Comparison of ENCODE assay signal across 21 cellular contexts in genomic region chr3:87489892-87490291, GRCh38.
A peak's percentile ranks its signal among the peaks of the same experiment; 100 is the strongest.
DNase-seq lines count a peak whose midpoint lies in the region; ATAC-seq and TF ChIP-seq lines count a peak whose summit lies in the region.
"Had no signal": no experiment of that assay in that cellular context is flagged by ENCODE, and none has a peak within 500 bp of the region (broad histone marks: within the 10 kb centered on the region; RNA-seq: fewer than 3 reads in every experiment).

No MANE protein-coding gene starts in this region.

- POLR2A ChIA-PET in HEK293 (lab: Yijun Ruan, JAX) (no interaction called here), PC-3 (lab: Charles Lee; ENCODE audit: unreplicated experiment) (no interaction called here)

- peak overlapping the region; percentile 54 for H2AFZ ChIP-seq in PC-3 (ENCODE audit: low read length)
- H2AFZ ChIP-seq in neural progenitor cell (replicated peaks), result peak overlapping the region; percentile 3
- H2AFZ ChIP-seq: GM23248 had no signal

- H3K27me3 ChIP-seq in PC-3 (ENCODE audit: low read length), result no peaks in the 10 kb centered on the region
- H3K27me3 ChIP-seq in neural progenitor cell, result no peaks in the 10 kb centered on the region
- no peaks in the 10 kb centered on the region for H3K27me3 ChIP-seq in lower lobe of right lung (ENCODE audit: low read depth)
- H3K27me3 ChIP-seq: BLaER1 treated with 17β-estradiol and CSF1 and Interleukin-3, amounts not matched to agents 10 nM and 100 nM had no signal

- intact Hi-C loops in PC-3 (cut with micrococcal nuclease), result loop anchor here (5.0 kb wide), 1 partner anchor 488 kb away; no protein-coding TSS in a partner anchor
- intact Hi-C loops in lower lobe of right lung (cut with DNase I), result no loop called here

- H3K27me3 Mint-ChIP-seq in neural progenitor cell (ENCODE audit: insufficient read depth, low read depth), result no peaks in the 10 kb centered on the region
- peaks cover 4% of the 10 kb centered on the region for H3K27me3 Mint-ChIP-seq in activated naive CD8-positive, alpha-beta T cell treated with anti-CD3 and anti-CD28 coated beads for 36 hours
- H3K27me3 Mint-ChIP-seq: B cell had no signal

- no peak overlapping the region for H3K4me2 ChIP-seq in PC-3 (ENCODE audit: low read length)
- no peak overlapping the region for H3K4me2 ChIP-seq in neural progenitor cell
- H3K4me2 ChIP-seq: BLaER1 treated with 17β-estradiol and CSF1 and Interleukin-3, amounts not matched to agents 10 nM and 100 nM had no signal

- no peaks in the 10 kb centered on the region for H3K9me3 Mint-ChIP-seq in neural progenitor cell
- no peaks in the 10 kb centered on the region for H3K9me3 Mint-ChIP-seq in activated naive CD8-positive, alpha-beta T cell treated with anti-CD3 and anti-CD28 coated beads for 36 hours
- H3K9me3 Mint-ChIP-seq: CD8-positive, alpha-beta T cell had no signal

- H3K4me1 ChIP-seq in HEK293 (ENCODE audit: control insufficient read depth, insufficient read depth, low read length), result no peaks in the 10 kb centered on the region
- H3K4me1 ChIP-seq in PC-3 (ENCODE audit: insufficient read depth, low read length), result no peaks in the 10 kb centered on the region
- H3K4me1 ChIP-seq in neural progenitor cell, result no peaks in the 10 kb centered on the region
- no peaks in the 10 kb centered on the region for H3K4me1 ChIP-seq in lower lobe of right lung
- H3K4me1 ChIP-seq: BLaER1 treated with 17β-estradiol and CSF1 and Interleukin-3, amounts not matched to agents 10 nM and 100 nM had no signal

- BruUV-seq in PC-3 (replicated peaks; lab: Mats Ljungman, UMichigan), result no TSS peak

- H3K36me3 Mint-ChIP-seq in neural progenitor cell, result no peaks in the 10 kb centered on the region
- H3K36me3 Mint-ChIP-seq in activated naive CD8-positive, alpha-beta T cell treated with anti-CD3 and anti-CD28 coated beads for 36 hours, result no peaks in the 10 kb centered on the region
- H3K36me3 Mint-ChIP-seq: CD8-positive, alpha-beta T cell; IgD-negative memory B cell had no signal

- TF ChIP-seq CTCF in HEK293 (tag by site-specific recombination; IDR thresholded peaks at IDR 0.05), result no peak
- TF ChIP-seq CTCF in PC-3 (conservative IDR thresholded peaks at IDR 0.05; ENCODE audit: low read depth, low read length), result no peak
- TF ChIP-seq CTCF in VCaP (conservative IDR thresholded peaks at IDR 0.05), result no peak
- no peak for TF ChIP-seq CTCF in neural progenitor cell (IDR thresholded peaks at IDR 0.05)
- no peak for TF ChIP-seq CTCF in lower lobe of right lung (IDR thresholded peaks at IDR 0.05)

- H3K4me1 Mint-ChIP-seq in neural progenitor cell, result no peaks in the 10 kb centered on the region
- no peaks in the 10 kb centered on the region for H3K4me1 Mint-ChIP-seq in activated naive CD8-positive, alpha-beta T cell treated with anti-CD3 and anti-CD28 coated beads for 36 hours
- H3K4me1 Mint-ChIP-seq: B cell, IgD-negative memory B cell had no signal

- CTCF ChIA-PET in HEK293 (lab: Yijun Ruan, JAX), result no interaction called here
- CTCF ChIA-PET in PC-3 (lab: Charles Lee), result no interaction called here

- H3F3A ChIP-seq in PC-3 (ENCODE audit: low read length, unreplicated experiment) (no peaks in the 10 kb centered on the region), neural progenitor cell (ENCODE audit: low read depth) (no peaks in the 10 kb centered on the region)

- H3K27ac ChIP-seq in HEK293 (ENCODE audit: extremely low read depth, low read depth, low read length) (no peak overlapping the region), PC-3 (ENCODE audit: low read length) (no peak overlapping the region), VCaP (peak overlapping the region; percentile 30), neural progenitor cell (no peak overlapping the region), lower lobe of right lung (no peak overlapping the region)
- H3K27ac ChIP-seq: BLaER1 treated with 17β-estradiol and CSF1 and Interleukin-3, amounts not matched to agents 10 nM and 100 nM; GM23248 had no signal

- DNase-seq in PC-3 (no peak), neural progenitor cell (ENCODE audit: low spot score) (no peak), NCI-H2196 (lab: John Stamatoyannopoulos, UW; ENCODE audit: unreplicated experiment) (no peak), SKM-1 (lab: John Stamatoyannopoulos, UW; ENCODE audit: unreplicated experiment) (no peak), lower lobe of right lung (no peak)
- no peak for DNase-seq in activated naive CD8-positive, alpha-beta T cell treated with anti-CD3 and anti-CD28 coated beads for 36 hours
- DNase-seq: 8988T; Calu3; CD8-positive, alpha-beta T cell; DND-41; EL; GM23248; H7 had no signal

- ATAC-seq in PC-3, result no peak
- ATAC-seq in lower lobe of right lung, result no peak
- ATAC-seq: CD8-positive, alpha-beta T cell; GM12878; HCT116; HepG2 had no signal

- H3K27ac Mint-ChIP-seq in neural progenitor cell, result no peak overlapping the region
- no peak overlapping the region for H3K27ac Mint-ChIP-seq in activated naive CD8-positive, alpha-beta T cell treated with anti-CD3 and anti-CD28 coated beads for 36 hours
- H3K27ac Mint-ChIP-seq: B cell; CD8-positive, alpha-beta T cell; IgD-negative memory B cell had no signal

- H3K36me3 ChIP-seq in HEK293 (ENCODE audit: control insufficient read depth in 2 of 2, insufficient read depth in 1 of 2, low read length in 2 of 2) (no peaks in the 10 kb centered on the region), PC-3 (ENCODE audit: low read depth, low read length) (no peaks in the 10 kb centered on the region), neural progenitor cell (no peaks in the 10 kb centered on the region), lower lobe of right lung (no peaks in the 10 kb centered on the region)
- H3K36me3 ChIP-seq: BLaER1 treated with 17β-estradiol and CSF1 and Interleukin-3, amounts not matched to agents 10 nM and 100 nM had no signal

- no peaks in the 10 kb centered on the region for H4K20me1 ChIP-seq in PC-3 (ENCODE audit: low read length)
- no peaks in the 10 kb centered on the region for H4K20me1 ChIP-seq in neural progenitor cell (ENCODE audit: low read depth)
- H4K20me1 ChIP-seq: BLaER1 treated with 17β-estradiol and CSF1 and Interleukin-3, amounts not matched to agents 10 nM and 100 nM had no signal

- H3K4me3 Mint-ChIP-seq in neural progenitor cell, result no peak overlapping the region
- H3K4me3 Mint-ChIP-seq in activated naive CD8-positive, alpha-beta T cell treated with anti-CD3 and anti-CD28 coated beads for 36 hours, result no peak overlapping the region
- H3K4me3 Mint-ChIP-seq: B cell; CD8-positive, alpha-beta T cell; IgD-negative memory B cell had no signal

- H3K9me3 ChIP-seq in HEK293 (ENCODE audit: control insufficient read depth, insufficient read depth, low read depth, low read length) (no peaks in the 10 kb centered on the region), PC-3 (ENCODE audit: low read length) (no peaks in the 10 kb centered on the region), neural progenitor cell (ENCODE audit: low read depth) (no peaks in the 10 kb centered on the region), lower lobe of right lung (no peaks in the 10 kb centered on the region)

- H3K9me2 ChIP-seq in PC-3 (replicated peaks; ENCODE audit: low read length), result no peaks in the 10 kb centered on the region

- H3K9ac ChIP-seq in PC-3 (ENCODE audit: low read length) (no peak overlapping the region), neural progenitor cell (no peak overlapping the region)
- H3K9ac ChIP-seq: BLaER1 treated with 17β-estradiol and CSF1 and Interleukin-3, amounts not matched to agents 10 nM and 100 nM; GM23248 had no signal

- no peaks in the 10 kb centered on the region for H3K79me2 ChIP-seq in PC-3 (ENCODE audit: low read length)
- H3K79me2 ChIP-seq in neural progenitor cell (ENCODE audit: low read depth), result no peaks in the 10 kb centered on the region

- H3K4me3 ChIP-seq in HEK293 (ENCODE audit: low read depth, low read length) (no peak overlapping the region), PC-3 (ENCODE audit: low read length) (no peak overlapping the region), neural progenitor cell (no peak overlapping the region), lower lobe of right lung (no peak overlapping the region)
- H3K4me3 ChIP-seq: BLaER1 treated with 17β-estradiol and CSF1 and Interleukin-3, amounts not matched to agents 10 nM and 100 nM; GM12878; GM23248 had no signal

TF ChIP-seq in HEK293, 187 proteins besides CTCF, POLR2A, EP300 and RAD21 (continues in another document):
- TF ChIP-seq SCRT2 (tag by site-specific recombination; IDR thresholded peaks at IDR 0.05), result 0 out of 2 replicates have a peak, but pooled peaks have one; percentile 4
- 0 out of 2 replicates have a peak, but pooled peaks have one; percentile 14 for TF ChIP-seq TSHZ1 (tag by site-specific recombination; IDR thresholded peaks at IDR 0.05; ENCODE audit: borderline replicate concordance)
- TF ChIP-seq FEZF1 (tag by site-specific recombination; IDR thresholded peaks at IDR 0.05), result 0 out of 2 replicates have a peak, but pooled peaks have one; percentile 14
- TF ChIP-seq ZFP41 (tag by site-specific recombination; IDR thresholded peaks at IDR 0.05; ENCODE audit: borderline replicate concordance), result no peak
